ENCODE assay signal across 1 cellular context in genomic region chr7:127396184-127396583, GRCh38.
TF ChIP-seq lines count a peak whose summit lies in the region.

No MANE protein-coding gene starts in this region.

TF ChIP-seq in K562, 482 proteins besides CTCF, POLR2A, EP300 and RAD21 (continued from another document and continues in another):
- TF ChIP-seq, protein P1, sequence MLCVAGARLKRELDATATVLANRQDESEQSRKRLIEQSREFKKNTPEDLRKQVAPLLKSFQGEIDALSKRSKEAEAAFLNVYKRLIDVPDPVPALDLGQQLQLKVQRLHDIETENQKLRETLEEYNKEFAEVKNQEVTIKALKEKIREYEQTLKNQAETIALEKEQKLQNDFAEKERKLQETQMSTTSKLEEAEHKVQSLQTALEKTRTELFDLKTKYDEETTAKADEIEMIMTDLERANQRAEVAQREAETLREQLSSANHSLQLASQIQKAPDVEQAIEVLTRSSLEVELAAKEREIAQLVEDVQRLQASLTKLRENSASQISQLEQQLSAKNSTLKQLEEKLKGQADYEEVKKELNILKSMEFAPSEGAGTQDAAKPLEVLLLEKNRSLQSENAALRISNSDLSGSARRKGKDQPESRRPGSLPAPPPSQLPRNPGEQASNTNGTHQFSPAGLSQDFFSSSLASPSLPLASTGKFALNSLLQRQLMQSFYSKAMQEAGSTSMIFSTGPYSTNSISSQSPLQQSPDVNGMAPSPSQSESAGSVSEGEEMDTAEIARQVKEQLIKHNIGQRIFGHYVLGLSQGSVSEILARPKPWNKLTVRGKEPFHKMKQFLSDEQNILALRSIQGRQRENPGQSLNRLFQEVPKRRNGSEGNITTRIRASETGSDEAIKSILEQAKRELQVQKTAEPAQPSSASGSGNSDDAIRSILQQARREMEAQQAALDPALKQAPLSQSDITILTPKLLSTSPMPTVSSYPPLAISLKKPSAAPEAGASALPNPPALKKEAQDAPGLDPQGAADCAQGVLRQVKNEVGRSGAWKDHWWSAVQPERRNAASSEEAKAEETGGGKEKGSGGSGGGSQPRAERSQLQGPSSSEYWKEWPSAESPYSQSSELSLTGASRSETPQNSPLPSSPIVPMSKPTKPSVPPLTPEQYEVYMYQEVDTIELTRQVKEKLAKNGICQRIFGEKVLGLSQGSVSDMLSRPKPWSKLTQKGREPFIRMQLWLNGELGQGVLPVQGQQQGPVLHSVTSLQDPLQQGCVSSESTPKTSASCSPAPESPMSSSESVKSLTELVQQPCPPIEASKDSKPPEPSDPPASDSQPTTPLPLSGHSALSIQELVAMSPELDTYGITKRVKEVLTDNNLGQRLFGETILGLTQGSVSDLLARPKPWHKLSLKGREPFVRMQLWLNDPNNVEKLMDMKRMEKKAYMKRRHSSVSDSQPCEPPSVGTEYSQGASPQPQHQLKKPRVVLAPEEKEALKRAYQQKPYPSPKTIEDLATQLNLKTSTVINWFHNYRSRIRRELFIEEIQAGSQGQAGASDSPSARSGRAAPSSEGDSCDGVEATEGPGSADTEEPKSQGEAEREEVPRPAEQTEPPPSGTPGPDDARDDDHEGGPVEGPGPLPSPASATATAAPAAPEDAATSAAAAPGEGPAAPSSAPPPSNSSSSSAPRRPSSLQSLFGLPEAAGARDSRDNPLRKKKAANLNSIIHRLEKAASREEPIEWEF (CRISPR knock-in tag; IDR thresholded peaks at IDR 0.05) = no peak
- TF ChIP-seq PREB (CRISPR knock-in tag; IDR thresholded peaks at IDR 0.05) = no peak
- no peak for TF ChIP-seq CHCHD3 (CRISPR knock-in tag; IDR thresholded peaks at IDR 0.05)
- TF ChIP-seq EHMT2 (IDR thresholded peaks at IDR 0.05) = peak; percentile 67
- peak; percentile 67 for TF ChIP-seq HMBOX1 (IDR thresholded peaks at IDR 0.05)
- TF ChIP-seq NR2C2 (CRISPR knock-in tag; IDR thresholded peaks at IDR 0.05) = no peak
- TF ChIP-seq NR2C2 (tag; IDR thresholded peaks at IDR 0.05) = no peak
- TF ChIP-seq IRF2 (CRISPR knock-in tag; IDR thresholded peaks at IDR 0.05) = no peak
- TF ChIP-seq TRIM28 (IDR thresholded peaks at IDR 0.05) = no peak
- no peak for TF ChIP-seq POU5F1 (IDR thresholded peaks at IDR 0.05; ENCODE audit: borderline replicate concordance, low read depth, low read length, partially characterized antibody)
- TF ChIP-seq ZBTB8A (IDR thresholded peaks at IDR 0.05; ENCODE audit: partially characterized antibody) = no peak
- peak; percentile 77 for TF ChIP-seq NFIC (IDR thresholded peaks at IDR 0.05)
- TF ChIP-seq BCLAF1 (IDR thresholded peaks at IDR 0.05; ENCODE audit: borderline replicate concordance in 1 of 2, control insufficient read depth in 1 of 2, low read depth in 2 of 2, low read length in 1 of 2) = no peak
- no peak for TF ChIP-seq ZNF282 (CRISPR knock-in tag; IDR thresholded peaks at IDR 0.05)
- no peak for TF ChIP-seq IFI16 (CRISPR knock-in tag; IDR thresholded peaks at IDR 0.05)
- TF ChIP-seq ATF3 (IDR thresholded peaks at IDR 0.05) = no peak; the same call in 1 of the 2 replicates
- no peak for TF ChIP-seq ATF3 (CRISPR knock-in tag; conservative IDR thresholded peaks at IDR 0.05)
- TF ChIP-seq PHTF2 (CRISPR knock-in tag; IDR thresholded peaks at IDR 0.05) = no peak
- TF ChIP-seq HSF4 (CRISPR knock-in tag; IDR thresholded peaks at IDR 0.05; ENCODE audit: borderline replicate concordance) = no peak
- TF ChIP-seq SMARCA4 (IDR thresholded peaks at IDR 0.05) = no peak
- no peak for TF ChIP-seq BMI1 (IDR thresholded peaks at IDR 0.05; ENCODE audit: low read length)
- TF ChIP-seq MCM7 (IDR thresholded peaks at IDR 0.05) = no peak
- TF ChIP-seq, protein P2, sequence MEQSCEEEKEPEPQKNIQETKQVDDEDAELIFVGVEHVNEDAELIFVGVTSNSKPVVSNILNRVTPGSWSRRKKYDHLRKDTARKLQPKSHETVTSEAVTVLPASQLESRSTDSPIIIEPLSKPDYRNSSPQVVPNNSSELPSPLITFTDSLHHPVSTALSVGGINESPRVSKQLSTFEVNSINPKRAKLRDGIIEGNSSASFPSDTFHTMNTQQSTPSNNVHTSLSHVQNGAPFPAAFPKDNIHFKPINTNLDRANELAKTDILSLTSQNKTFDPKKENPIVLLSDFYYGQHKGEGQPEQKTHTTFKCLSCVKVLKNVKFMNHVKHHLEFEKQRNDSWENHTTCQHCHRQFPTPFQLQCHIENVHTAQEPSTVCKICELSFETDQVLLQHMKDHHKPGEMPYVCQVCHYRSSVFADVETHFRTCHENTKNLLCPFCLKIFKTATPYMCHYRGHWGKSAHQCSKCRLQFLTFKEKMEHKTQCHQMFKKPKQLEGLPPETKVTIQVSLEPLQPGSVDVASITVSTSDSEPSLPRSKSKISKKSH (CRISPR knock-in tag; IDR thresholded peaks at IDR 0.05) = no peak
- no peak for TF ChIP-seq PTRF (tag; IDR thresholded peaks at IDR 0.05)
- 0 out of 2 replicates have a peak, but pooled peaks have one; percentile 19 for TF ChIP-seq RAD51 (IDR thresholded peaks at IDR 0.05; ENCODE audit: borderline replicate concordance, low read depth)
- TF ChIP-seq ZNF561 (CRISPR knock-in tag; conservative IDR thresholded peaks at IDR 0.05) = no peak
- TF ChIP-seq, protein P3, sequence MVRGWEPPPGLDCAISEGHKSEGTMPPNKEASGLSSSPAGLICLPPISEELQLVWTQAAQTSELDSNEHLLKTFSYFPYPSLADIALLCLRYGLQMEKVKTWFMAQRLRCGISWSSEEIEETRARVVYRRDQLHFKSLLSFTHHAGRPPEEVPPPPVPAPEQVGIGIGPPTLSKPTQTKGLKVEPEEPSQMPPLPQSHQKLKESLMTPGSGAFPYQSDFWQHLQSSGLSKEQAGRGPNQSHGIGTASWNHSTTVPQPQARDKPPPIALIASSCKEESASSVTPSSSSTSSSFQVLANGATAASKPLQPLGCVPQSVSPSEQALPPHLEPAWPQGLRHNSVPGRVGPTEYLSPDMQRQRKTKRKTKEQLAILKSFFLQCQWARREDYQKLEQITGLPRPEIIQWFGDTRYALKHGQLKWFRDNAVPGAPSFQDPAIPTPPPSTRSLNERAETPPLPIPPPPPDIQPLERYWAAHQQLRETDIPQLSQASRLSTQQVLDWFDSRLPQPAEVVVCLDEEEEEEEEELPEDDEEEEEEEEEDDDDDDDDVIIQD (CRISPR knock-in tag; IDR thresholded peaks at IDR 0.05) = no peak
- TF ChIP-seq ZNF780A (CRISPR knock-in tag; IDR thresholded peaks at IDR 0.05) = no peak
- TF ChIP-seq KAT8 (IDR thresholded peaks at IDR 0.05; ENCODE audit: low read depth) = no peak
- TF ChIP-seq TAF15 (IDR thresholded peaks at IDR 0.05; ENCODE audit: low read depth, low read length) = no peak
- 0 out of 4 replicates have a peak, but pooled peaks of 1 of the 2 experiments have one; percentile 28 for TF ChIP-seq MNT (conservative IDR thresholded peaks at IDR 0.05)
- no peak for TF ChIP-seq SIN3B (IDR thresholded peaks at IDR 0.05; ENCODE audit: low read depth)
- TF ChIP-seq, protein P4, sequence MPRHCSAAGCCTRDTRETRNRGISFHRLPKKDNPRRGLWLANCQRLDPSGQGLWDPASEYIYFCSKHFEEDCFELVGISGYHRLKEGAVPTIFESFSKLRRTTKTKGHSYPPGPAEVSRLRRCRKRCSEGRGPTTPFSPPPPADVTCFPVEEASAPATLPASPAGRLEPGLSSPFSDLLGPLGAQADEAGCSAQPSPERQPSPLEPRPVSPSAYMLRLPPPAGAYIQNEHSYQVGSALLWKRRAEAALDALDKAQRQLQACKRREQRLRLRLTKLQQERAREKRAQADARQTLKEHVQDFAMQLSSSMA (CRISPR knock-in tag; IDR thresholded peaks at IDR 0.05) = no peak
- peak in 1 of 2 experiments; percentile 69; a peak in 1 of 3 replicates for TF ChIP-seq CBX3 (IDR thresholded peaks at IDR 0.05; ENCODE audit: borderline replicate concordance in 1 of 2, low read length in 2 of 2)
- TF ChIP-seq GATA2 (CRISPR knock-in tag; IDR thresholded peaks at IDR 0.05) = no peak
- TF ChIP-seq CSDE1 (IDR thresholded peaks at IDR 0.05) = no peak
- no peak for TF ChIP-seq ERF (CRISPR knock-in tag; IDR thresholded peaks at IDR 0.05)
- TF ChIP-seq HMGN3 (IDR thresholded peaks at IDR 0.05; ENCODE audit: borderline replicate concordance, extremely low read depth, insufficient read length, low read depth, low read length) = no peak
- TF ChIP-seq ZNF445 (CRISPR knock-in tag; IDR thresholded peaks at IDR 0.05; ENCODE audit: low read depth) = no peak
- no peak for TF ChIP-seq ZNF232 (CRISPR knock-in tag; IDR thresholded peaks at IDR 0.05)
- no peak for TF ChIP-seq KDM1A (IDR thresholded peaks at IDR 0.05)
- TF ChIP-seq SAFB (IDR thresholded peaks at IDR 0.05; ENCODE audit: borderline replicate concordance, low read depth, low read length) = no peak
- no peak for TF ChIP-seq PPARD (CRISPR knock-in tag; IDR thresholded peaks at IDR 0.05)
- no peak for TF ChIP-seq SRF (CRISPR knock-in tag; IDR thresholded peaks at IDR 0.05)
- TF ChIP-seq, protein P5, sequence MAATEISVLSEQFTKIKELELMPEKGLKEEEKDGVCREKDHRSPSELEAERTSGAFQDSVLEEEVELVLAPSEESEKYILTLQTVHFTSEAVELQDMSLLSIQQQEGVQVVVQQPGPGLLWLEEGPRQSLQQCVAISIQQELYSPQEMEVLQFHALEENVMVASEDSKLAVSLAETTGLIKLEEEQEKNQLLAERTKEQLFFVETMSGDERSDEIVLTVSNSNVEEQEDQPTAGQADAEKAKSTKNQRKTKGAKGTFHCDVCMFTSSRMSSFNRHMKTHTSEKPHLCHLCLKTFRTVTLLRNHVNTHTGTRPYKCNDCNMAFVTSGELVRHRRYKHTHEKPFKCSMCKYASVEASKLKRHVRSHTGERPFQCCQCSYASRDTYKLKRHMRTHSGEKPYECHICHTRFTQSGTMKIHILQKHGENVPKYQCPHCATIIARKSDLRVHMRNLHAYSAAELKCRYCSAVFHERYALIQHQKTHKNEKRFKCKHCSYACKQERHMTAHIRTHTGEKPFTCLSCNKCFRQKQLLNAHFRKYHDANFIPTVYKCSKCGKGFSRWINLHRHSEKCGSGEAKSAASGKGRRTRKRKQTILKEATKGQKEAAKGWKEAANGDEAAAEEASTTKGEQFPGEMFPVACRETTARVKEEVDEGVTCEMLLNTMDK (IDR thresholded peaks at IDR 0.05; ENCODE audit: borderline replicate concordance, insufficient read depth, low read depth, low read length, poor library complexity, severe bottlenecking) = peak; percentile 26
- no peak for TF ChIP-seq ZEB2 (IDR thresholded peaks at IDR 0.05)
- TF ChIP-seq, protein P6, sequence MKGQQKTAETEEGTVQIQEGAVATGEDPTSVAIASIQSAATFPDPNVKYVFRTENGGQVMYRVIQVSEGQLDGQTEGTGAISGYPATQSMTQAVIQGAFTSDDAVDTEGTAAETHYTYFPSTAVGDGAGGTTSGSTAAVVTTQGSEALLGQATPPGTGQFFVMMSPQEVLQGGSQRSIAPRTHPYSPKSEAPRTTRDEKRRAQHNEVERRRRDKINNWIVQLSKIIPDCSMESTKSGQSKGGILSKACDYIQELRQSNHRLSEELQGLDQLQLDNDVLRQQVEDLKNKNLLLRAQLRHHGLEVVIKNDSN (CRISPR knock-in tag; IDR thresholded peaks at IDR 0.05) = no peak
- TF ChIP-seq ZNF436 (CRISPR knock-in tag; IDR thresholded peaks at IDR 0.05) = no peak
